ENCODE assay signal across 29 cellular contexts in genomic region chr4:125370478-125370877, GRCh38. TPM values are rescaled to one million over a fixed set of nuclear protein-coding genes. Genes with fewer than 3 reads are reported as not detected.
A peak's percentile ranks its signal among the peaks of the same experiment; 100 is the strongest.
DNase-seq lines count a peak whose midpoint lies in the region; ATAC-seq, FAIRE-seq and TF ChIP-seq lines count a peak whose summit lies in the region.
"Had no signal": no experiment of that assay in that cellular context is flagged by ENCODE, and none has a peak within 500 bp of the region (broad histone marks: within the 10 kb centered on the region; RNA-seq: fewer than 3 reads in every experiment).

No MANE protein-coding gene starts in this region.

- CTCF ChIA-PET in A549 (lab: Yijun Ruan, JAX), result interaction anchor here (0.7 kb wide), 1 partner anchor 16 kb away, joined by 4 read pairs; no protein-coding TSS in a partner anchor

- 97% methylated on average over 2 of the region's 2 CpGs for WGBS in A549 (ENCODE audit: missing lambda C conversion rate)

- no peak for TF ChIP-seq CTCF in A549 (IDR thresholded peaks at IDR 0.05)
- TF ChIP-seq CTCF in osteocyte (IDR thresholded peaks at IDR 0.05), result no peak

- DNase-seq in A549 (ENCODE audit: low read depth in 1 of 2, low spot score in 1 of 2) (no peak), adipocyte (ENCODE audit: low read depth) (no peak), osteocyte (ENCODE audit: extremely low spot score, unreplicated experiment) (no peak), SHP77 (lab: John Stamatoyannopoulos, UW) (no peak), T-helper 2 cell (no peak), globus pallidus (ENCODE audit: low spot score) (no peak)
- DNase-seq: 8988T; ACHN; BE2C; C1 segment of cervical spinal cord; CD4-positive, alpha-beta memory T cell; CD4-positive, CD25-positive, alpha-beta regulatory T cell; CD8-positive, alpha-beta memory T cell; COR-L47; DMS 273 treated with DMSO at 0.1 percent for 48 hours; DMS153; DMS53; DMS79; DND-41; EL; GDM1 had no signal

- no peak for ATAC-seq in A549
- ATAC-seq: GM12878 had no signal

- H2AFZ ChIP-seq in ACC112 (ENCODE audit: low read length, unreplicated experiment), result no peak overlapping the region

- H3K4me1 ChIP-seq in A549, result 0 out of 3 replicates have a peak, but pooled peaks cover 3% of the 10 kb centered on the region
- H3K4me1 ChIP-seq in ACC112 (ENCODE audit: control insufficient read depth, insufficient read depth, low read length, unreplicated experiment), result peaks cover 27% of the 10 kb centered on the region
- peaks cover 16% of the 10 kb centered on the region for H3K4me1 ChIP-seq in adipocyte (ENCODE audit: control insufficient read depth, insufficient read depth, low read length)
- H3K4me1 ChIP-seq: BLaER1 had no signal

- no peak for TF ChIP-seq EP300 in A549 (IDR thresholded peaks at IDR 0.05)

- TF ChIP-seq RAD21 in A549 (conservative IDR thresholded peaks at IDR 0.05 in 1 of 2, IDR thresholded peaks at IDR 0.05 in 1 of 2), result no peak

- no peak for FAIRE-seq in A549 (lab: Jason Lieb, UNC)
- FAIRE-seq: A204.1, GM12878, GM12892, GM18507 had no signal

- no peaks in the 10 kb centered on the region for H3K36me3 ChIP-seq in ACC112 (ENCODE audit: insufficient read depth, low read length)
- H3K36me3 ChIP-seq in adipocyte (ENCODE audit: control insufficient read depth, insufficient read depth, low read length, severe bottlenecking), result no peaks in the 10 kb centered on the region
- H3K36me3 ChIP-seq: BE2C, BLaER1 had no signal

- H3K79me2 ChIP-seq in ACC112 (ENCODE audit: control insufficient read depth, insufficient read depth, low read length, unreplicated experiment), result peaks cover 9% of the 10 kb centered on the region

- POLR2A ChIA-PET in A549 (lab: Yijun Ruan, JAX), result no interaction called here

- peaks cover 6% of the 10 kb centered on the region for H3K36me3 Mint-ChIP-seq in osteocyte (ENCODE audit: unreplicated experiment)
- H3K36me3 Mint-ChIP-seq: CD14-positive monocyte; CD4-positive, alpha-beta memory T cell; CD4-positive, CD25-positive, alpha-beta regulatory T cell; CD8-positive, alpha-beta memory T cell had no signal

- peak overlapping the region; percentile 39 for H3K9ac ChIP-seq in adipocyte (ENCODE audit: low read length)
- H3K9ac ChIP-seq: BLaER1 had no signal

- no peaks in the 10 kb centered on the region for H3K9me3 ChIP-seq in A549
- H3K9me3 ChIP-seq in adipocyte (ENCODE audit: control insufficient read depth, low read length), result no peaks in the 10 kb centered on the region
- H3K9me3 ChIP-seq: BE2C, BLaER1 had no signal

- no peak for TF ChIP-seq POLR2A in A549 (IDR thresholded peaks at IDR 0.05; ENCODE audit: low read length)

- peak overlapping the region; percentile 79 for H3K27ac Mint-ChIP-seq in osteocyte (ENCODE audit: unreplicated experiment)
- H3K27ac Mint-ChIP-seq: CD14-positive monocyte; CD4-positive, alpha-beta memory T cell; CD4-positive, CD25-positive, alpha-beta regulatory T cell; CD8-positive, alpha-beta memory T cell had no signal

- H3K4me1 Mint-ChIP-seq in osteocyte (ENCODE audit: unreplicated experiment), result peaks cover 43% of the 10 kb centered on the region
- H3K4me1 Mint-ChIP-seq: CD14-positive monocyte; CD4-positive, alpha-beta memory T cell; CD4-positive, CD25-positive, alpha-beta regulatory T cell; CD8-positive, alpha-beta memory T cell had no signal

- H3K4me3 Mint-ChIP-seq in osteocyte (ENCODE audit: unreplicated experiment), result no peak overlapping the region
- H3K4me3 Mint-ChIP-seq: CD14-positive monocyte; CD4-positive, alpha-beta memory T cell; CD4-positive, CD25-positive, alpha-beta regulatory T cell; CD8-positive, alpha-beta memory T cell had no signal

- H3K4me2 ChIP-seq in A549, result no peak overlapping the region
- H3K4me2 ChIP-seq: BLaER1 had no signal

- H3K27me3 ChIP-seq in ACC112 (ENCODE audit: insufficient read depth, low read length) (no peaks in the 10 kb centered on the region), adipocyte (replicated peaks; ENCODE audit: control insufficient read depth, insufficient read depth, low read length) (no peaks in the 10 kb centered on the region)
- H3K27me3 ChIP-seq: BE2C, BLaER1 had no signal

- H3K27me3 Mint-ChIP-seq in osteocyte (ENCODE audit: unreplicated experiment), result no peaks in the 10 kb centered on the region
- H3K27me3 Mint-ChIP-seq: CD4-positive, alpha-beta memory T cell; CD4-positive, CD25-positive, alpha-beta regulatory T cell; CD8-positive, alpha-beta memory T cell had no signal

- H3K4me3 ChIP-seq in A549, result no peak overlapping the region
- no peak overlapping the region for H3K4me3 ChIP-seq in ACC112 (ENCODE audit: low read depth, low read length)
- H3K4me3 ChIP-seq in adipocyte (ENCODE audit: low read length), result no peak overlapping the region
- H3K4me3 ChIP-seq: BLaER1, GM12878 had no signal

- peaks cover 4% of the 10 kb centered on the region for H3K9me3 Mint-ChIP-seq in osteocyte (ENCODE audit: unreplicated experiment)

- no peak overlapping the region for H3K27ac ChIP-seq in A549
- H3K27ac ChIP-seq in ACC112 (ENCODE audit: low read depth, low read length), result peak overlapping the region; percentile 93; the same call in 1 of the 2 replicates
- H3K27ac ChIP-seq: BLaER1 had no signal

TF ChIP-seq in A549, 52 proteins besides CTCF, POLR2A, EP300 and RAD21:
- TF ChIP-seq KDM1A (IDR thresholded peaks at IDR 0.05; ENCODE audit: low read depth), result no peak
- TF ChIP-seq MYC (IDR thresholded peaks at IDR 0.05; ENCODE audit: borderline replicate concordance, low read length), result no peak
- TF ChIP-seq MAFK (IDR thresholded peaks at IDR 0.05; ENCODE audit: partially characterized antibody), result peak; percentile 68
- TF ChIP-seq MAX (IDR thresholded peaks at IDR 0.05), result no peak

RNA-seq across cellular contexts. Expression of gene FAT4, which starts 55.7 kb away (rescaled TPM):
- 1.1 and 1.4 TPM in 2 replicates for polyA plus RNA-seq in A549 (2011; rRNA removed)
- 0.19 and 0.22 TPM in 2 replicates for polyA plus RNA-seq in A549 (2012; cell fraction: cytosol; rRNA removed)
- 0.32 and 0.45 TPM in 2 replicates for polyA plus RNA-seq in A549 (2012; cell fraction: nucleus; rRNA removed)
- polyA plus RNA-seq in A549 (2017; fragmentation: RNase III; extraction: RNeasy Plus Mini Kit Qiagen cat#74134 plus additional on column Dnase treatment), result 0.29 to 0.42 TPM (median 0.32 TPM) in 3 replicates
- 2.8 and 7.1 TPM in 2 replicates for polyA minus RNA-seq in A549 (2011; rRNA and poly(A)+ RNA removed)
- total RNA-seq in osteocyte, result 106 and 114 TPM in 2 replicates
- total RNA-seq: CD4-positive, alpha-beta memory T cell; G401 had no signal
- polyA plus RNA-seq: CD14-positive monocyte; CD4-positive, alpha-beta memory T cell; CD4-positive, CD25-positive, alpha-beta regulatory T cell; CD8-positive, alpha-beta memory T cell; GM12878 had no signal
